14 cellular contexts compared by ENCODE assay signal in the genomic region with DNA sequence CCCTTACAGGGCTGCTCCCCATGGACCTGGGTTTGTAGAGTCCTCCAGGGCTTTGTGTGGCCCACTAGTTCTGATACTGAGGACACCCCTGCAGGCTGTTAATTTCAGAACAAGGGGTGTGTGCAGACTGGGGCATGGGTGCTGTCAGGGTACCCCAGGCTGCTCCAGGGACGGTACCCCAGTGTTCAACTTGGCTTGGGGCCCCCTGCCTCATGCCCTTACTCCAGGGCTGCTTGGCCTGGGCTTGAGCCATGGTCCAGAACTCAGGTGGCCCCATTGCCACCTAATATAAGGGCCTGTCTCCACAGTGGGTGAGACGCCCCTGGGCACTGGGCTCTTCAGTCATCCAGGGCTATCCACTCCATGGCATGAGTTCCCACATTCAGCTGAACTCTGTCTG.
DNase-seq lines count a peak whose midpoint lies in the region; ATAC-seq and TF ChIP-seq lines count a peak whose summit lies in the region.
"Had no signal": no experiment of that assay in that cellular context is flagged by ENCODE, and none has a peak within 500 bp of the region (broad histone marks: within the 10 kb centered on the region; RNA-seq: fewer than 3 reads in every experiment).

No MANE protein-coding gene starts in this region.

- H2AFZ ChIP-seq in neuron (ENCODE audit: low read depth, low read length) = no peak overlapping the region

- intact Hi-C loops in body of pancreas (cut with DNase I) (no loop called here), natural killer cell (cut with micrococcal nuclease) (no loop called here)

- no peaks in the 10 kb centered on the region for H3K36me3 ChIP-seq in neuron (ENCODE audit: insufficient read depth, low read length)
- H3K36me3 ChIP-seq in body of pancreas (replicated peaks in 1 of 2; ENCODE audit: insufficient read depth in 1 of 2, low read depth in 2 of 2) = no peaks in the 10 kb centered on the region
- H3K36me3 ChIP-seq: transverse colon had no signal

- CTCF ChIA-PET in RWPE1 (lab: Yijun Ruan, JAX) = interaction anchor here (0.6 kb wide), 1 partner anchor 10 kb away, joined by 4 read pairs; no protein-coding TSS in a partner anchor

- H3K4me1 Mint-ChIP-seq in T-helper 2 cell treated with Interferon-gamma antibody and Interleukin-4, amounts not matched to agents 5 μg/mL and 100 μg/mL, for 36 hours (ENCODE audit: low read depth) = peaks cover 11% of the 10 kb centered on the region
- H3K4me1 Mint-ChIP-seq in brain (peaks cover 39% of the 10 kb centered on the region), natural killer cell (peaks cover 26 to 40% of the 10 kb centered on the region in 2 donors)

- H3K9me3 ChIP-seq in neuron (ENCODE audit: low read length) (no peaks in the 10 kb centered on the region), body of pancreas (no peaks in the 10 kb centered on the region)
- H3K9me3 ChIP-seq: esophagus squamous epithelium, transverse colon had no signal

- H3K27ac Mint-ChIP-seq in T-helper 2 cell treated with Interferon-gamma antibody and Interleukin-4, amounts not matched to agents 5 μg/mL and 100 μg/mL, for 36 hours = no peak overlapping the region
- H3K27ac Mint-ChIP-seq in brain (peak overlapping the region in 1 of 5 experiments; percentile 49), natural killer cell (no peak overlapping the region)

- no peaks in the 10 kb centered on the region for H3K9me3 Mint-ChIP-seq in T-helper 2 cell treated with Interferon-gamma antibody and Interleukin-4, amounts not matched to agents 5 μg/mL and 100 μg/mL, for 36 hours
- H3K9me3 Mint-ChIP-seq in brain = peaks cover 0 to 21% (median 10%) of the 10 kb centered on the region in 5 experiments
- H3K9me3 Mint-ChIP-seq in natural killer cell = no peaks in the 10 kb centered on the region

- H3K27ac ChIP-seq in body of pancreas (no peak overlapping the region), RWPE1 (no peak overlapping the region)

- ATAC-seq in body of pancreas (no peak), natural killer cell (no peak)

- no peaks in the 10 kb centered on the region for H3K27me3 Mint-ChIP-seq in T-helper 2 cell treated with Interferon-gamma antibody and Interleukin-4, amounts not matched to agents 5 μg/mL and 100 μg/mL, for 36 hours (ENCODE audit: low read depth)
- peaks cover 17% of the 10 kb centered on the region for H3K27me3 Mint-ChIP-seq in brain
- H3K27me3 Mint-ChIP-seq in natural killer cell (ENCODE audit: low read depth in 2 of 2) = no peaks in the 10 kb centered on the region

- H3K27me3 ChIP-seq in neuron (ENCODE audit: insufficient read depth, low read length) (no peaks in the 10 kb centered on the region), body of pancreas (no peaks in the 10 kb centered on the region)
- H3K27me3 ChIP-seq: esophagus squamous epithelium, transverse colon had no signal

- 90 to 100% methylated on average over 2 of the region's 2 CpGs for WGBS in body of pancreas, 2 donors

- no peak for TF ChIP-seq POLR2A in body of pancreas (IDR thresholded peaks at IDR 0.05)

- H3K4me1 ChIP-seq in neuron (ENCODE audit: insufficient read depth, low read length) = peaks cover 14% of the 10 kb centered on the region
- H3K4me1 ChIP-seq in body of pancreas = peaks cover 19% of the 10 kb centered on the region

- no peak for DNase-seq in T-helper 2 cell treated with Interferon-gamma antibody and Interleukin-4, amounts not matched to agents 5 μg/mL and 100 μg/mL, for 36 hours (ENCODE audit: low spot score)
- DNase-seq in T-helper 2 cell (no peak), LNCaP clone FGC (ENCODE audit: low read depth) (no peak), body of pancreas (no peak), natural killer cell (no peak), RWPE1 (ENCODE audit: low spot score) (no peak)
- DNase-seq: activated effector memory CD4-positive, alpha-beta T cell treated with Interleukin-2 at 50 U/mL for 16 hours; DMS153; esophagus squamous epithelium; RPMI8226; small intestine; transverse colon had no signal

- no peak for TF ChIP-seq CTCF in LNCaP clone FGC (IDR thresholded peaks at IDR 0.05; ENCODE audit: control insufficient read depth, extremely low read depth, insufficient read depth)
- no peak for TF ChIP-seq CTCF in brain (conservative IDR thresholded peaks at IDR 0.05)
- no peak for TF ChIP-seq CTCF in body of pancreas (IDR thresholded peaks at IDR 0.05)
- no peak for TF ChIP-seq CTCF in natural killer cell (IDR thresholded peaks at IDR 0.05)
- no peak for TF ChIP-seq CTCF in RWPE1 (conservative IDR thresholded peaks at IDR 0.05; ENCODE audit: low read depth)

- H3K4me3 ChIP-seq in LNCaP clone FGC (ENCODE audit: low read depth, low read length) = peak overlapping the region; percentile 69
- peak overlapping the region; percentile 83 for H3K4me3 ChIP-seq in neuron (ENCODE audit: low read length)
- H3K4me3 ChIP-seq in body of pancreas = no peak overlapping the region

- peaks cover 32% of the 10 kb centered on the region for H3K36me3 Mint-ChIP-seq in T-helper 2 cell treated with Interferon-gamma antibody and Interleukin-4, amounts not matched to agents 5 μg/mL and 100 μg/mL, for 36 hours (ENCODE audit: low read depth)
- H3K36me3 Mint-ChIP-seq in brain (peaks cover 33% of the 10 kb centered on the region), natural killer cell (no peaks in the 10 kb centered on the region)

- POLR2A ChIA-PET in RWPE1 (lab: Yijun Ruan, JAX; ENCODE audit: low non-redundant PET) = no interaction called here

- H3K4me3 Mint-ChIP-seq in T-helper 2 cell treated with Interferon-gamma antibody and Interleukin-4, amounts not matched to agents 5 μg/mL and 100 μg/mL, for 36 hours = peak overlapping the region; percentile 30
- H3K4me3 Mint-ChIP-seq in brain = peak overlapping the region in 4 of 5 experiments; percentile 60 to 73 (median 64)
- H3K4me3 Mint-ChIP-seq in natural killer cell = no peak overlapping the region

Comparison
In these comparisons a context has a peak if more than half of its experiments do, and no peak if none do; other contexts are left out.
1. H3K4me3 ChIP-seq: peak in LNCaP clone FGC (single experiment) and neuron (single experiment); none in body of pancreas (0 of 2).